In the genomic region with DNA sequence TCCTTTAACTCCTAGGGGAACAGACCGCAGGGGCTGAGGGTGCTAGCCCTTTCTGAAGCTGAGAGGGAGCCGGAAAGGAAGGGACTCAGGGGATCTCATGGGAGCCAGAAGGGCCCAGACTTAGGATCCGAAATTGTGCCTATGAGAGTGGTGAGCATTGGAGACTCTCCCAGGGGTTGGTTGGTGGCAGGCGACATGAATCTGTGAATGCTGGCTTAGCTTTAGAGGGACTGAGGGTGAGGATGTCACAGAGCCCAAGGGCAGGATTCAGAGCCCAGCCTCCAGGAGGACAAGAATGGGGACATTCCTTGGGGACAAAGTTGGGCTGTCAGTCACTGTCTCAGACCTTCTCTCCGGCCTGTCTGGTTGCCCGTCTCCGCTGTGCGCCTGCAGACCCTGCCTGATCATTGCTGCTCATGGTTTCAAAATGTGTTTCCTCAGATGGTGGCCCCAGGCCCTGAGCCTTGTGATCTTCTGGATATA, we compare ENCODE assay signal across 16 cellular contexts. TPM values are rescaled to one million over a fixed set of nuclear protein-coding genes. Genes with fewer than 3 reads are reported as not detected.
A peak's percentile ranks its signal among the peaks of the same experiment; 100 is the strongest.
DNase-seq lines count a peak whose midpoint lies in the region; ATAC-seq and TF ChIP-seq lines count a peak whose summit lies in the region.
"Had no signal": no experiment of that assay in that cellular context is flagged by ENCODE, and none has a peak within 500 bp of the region (broad histone marks: within the 10 kb centered on the region; RNA-seq: fewer than 3 reads in every experiment).

No MANE protein-coding gene starts in this region.

- TF ChIP-seq POLR2A in Peyer's patch (IDR thresholded peaks at IDR 0.05) (no peak), testis (IDR thresholded peaks at IDR 0.05) (no peak)

- no peak overlapping the region for H3K4me2 ChIP-seq in neuronal stem cell (ENCODE audit: insufficient read depth, low read length, poor library complexity, severe bottlenecking)

- intact Hi-C loops in testis (cut with DNase I; ENCODE audit: low total_unique reads), result no loop called here

- no peak overlapping the region for H2AFZ ChIP-seq in neuronal stem cell (ENCODE audit: low read length)

- no peak for ATAC-seq in GM19397 (IDR thresholded peaks at IDR 0.05; ENCODE audit: unreplicated experiment)
- no peak for ATAC-seq in activated T-helper 17 cell treated with anti-CD3 and anti-CD28 coated beads, Interleukin-2, amount 50 U/mL, for 72 hours (replicated peaks)
- ATAC-seq: activated CD8-positive, alpha-beta memory T cell treated with anti-CD3 and anti-CD28 coated beads, Interleukin-2, amount 10 ng/mL, durations not matched to agents 7 days and 5 days; effector memory CD8-positive, alpha-beta T cell; PC-3 had no signal

- H3K9me3 Mint-ChIP-seq in activated T-helper 17 cell treated with anti-CD3 and anti-CD28 coated beads, Interleukin-2, amount 50 U/mL, for 72 hours, result no peaks in the 10 kb centered on the region
- H3K9me3 Mint-ChIP-seq: brain; effector memory CD8-positive, alpha-beta T cell had no signal

- H3K4me3 ChIP-seq in Peyer's patch, result no peak overlapping the region
- no peak overlapping the region for H3K4me3 ChIP-seq in coronary artery
- H3K4me3 ChIP-seq in neuronal stem cell (ENCODE audit: low read length in 2 of 2), result no peak overlapping the region
- H3K4me3 ChIP-seq in testis, result no peak overlapping the region

- H2BK12ac ChIP-seq in neuronal stem cell (ENCODE audit: low read length), result no peak overlapping the region

- H4K91ac ChIP-seq in neuronal stem cell (ENCODE audit: low read depth, low read length, poor library complexity), result no peak overlapping the region

- H3K18ac ChIP-seq in neuronal stem cell (ENCODE audit: low read length), result peak overlapping the region; percentile 32

- H3K4me3 Mint-ChIP-seq in activated T-helper 17 cell treated with anti-CD3 and anti-CD28 coated beads, Interleukin-2, amount 50 U/mL, for 72 hours, result no peak overlapping the region
- H3K4me3 Mint-ChIP-seq: activated CD8-positive, alpha-beta memory T cell treated with anti-CD3 and anti-CD28 coated beads, Interleukin-2, amount 10 ng/mL, durations not matched to agents 7 days and 5 days; brain; effector memory CD8-positive, alpha-beta T cell had no signal

- H3K4ac ChIP-seq in neuronal stem cell (ENCODE audit: low read length), result no peak overlapping the region

- no peaks in the 10 kb centered on the region for H3K27me3 ChIP-seq in Peyer's patch
- peaks cover 0 to 40% (median 2%) of the 10 kb centered on the region in 3 experiments for H3K27me3 ChIP-seq in neuronal stem cell (ENCODE audit: control insufficient read depth in 3 of 3, insufficient read depth in 3 of 3, low read depth in 1 of 3, low read length in 3 of 3)
- H3K27me3 ChIP-seq in testis, result no peaks in the 10 kb centered on the region

- H3K23ac ChIP-seq in neuronal stem cell (ENCODE audit: low read depth, low read length, poor library complexity), result no peak overlapping the region

- H3K36me3 ChIP-seq in Peyer's patch (no peaks in the 10 kb centered on the region), neuronal stem cell (replicated peaks in 1 of 2; ENCODE audit: control insufficient read depth in 2 of 2, insufficient read depth in 2 of 2, low read length in 2 of 2) (no peaks in the 10 kb centered on the region), testis (ENCODE audit: low read depth, missing control alignments) (no peaks in the 10 kb centered on the region)

- no peak overlapping the region for H3K27ac Mint-ChIP-seq in activated T-helper 17 cell treated with anti-CD3 and anti-CD28 coated beads, Interleukin-2, amount 50 U/mL, for 72 hours
- H3K27ac Mint-ChIP-seq: activated CD8-positive, alpha-beta memory T cell treated with anti-CD3 and anti-CD28 coated beads, Interleukin-2, amount 10 ng/mL, durations not matched to agents 7 days and 5 days; brain; effector memory CD8-positive, alpha-beta T cell had no signal

- H3K14ac ChIP-seq in neuronal stem cell (ENCODE audit: low read length), result no peak overlapping the region

- H3K27ac ChIP-seq in Peyer's patch, result peak overlapping the region; percentile 51 to 71 (median 62)
- peak overlapping the region; percentile 56 to 84 for H3K27ac ChIP-seq in coronary artery
- no peak overlapping the region for H3K27ac ChIP-seq in neuronal stem cell (replicated peaks; ENCODE audit: low read length)
- peak overlapping the region; percentile 79 to 87 for H3K27ac ChIP-seq in testis

- H2BK15ac ChIP-seq in neuronal stem cell (ENCODE audit: low read length), result no peak overlapping the region

- peaks cover 4% of the 10 kb centered on the region for H3K27me3 Mint-ChIP-seq in activated T-helper 17 cell treated with anti-CD3 and anti-CD28 coated beads, Interleukin-2, amount 50 U/mL, for 72 hours

- no peak overlapping the region for H2AK5ac ChIP-seq in neuronal stem cell (ENCODE audit: low read depth, low read length)

- peaks cover 9% of the 10 kb centered on the region for H3K4me1 Mint-ChIP-seq in activated T-helper 17 cell treated with anti-CD3 and anti-CD28 coated beads, Interleukin-2, amount 50 U/mL, for 72 hours

- no peaks in the 10 kb centered on the region for H3K79me1 ChIP-seq in neuronal stem cell (ENCODE audit: low read depth, low read length)

- WGBS in neuronal stem cell (ENCODE audit: extremely low coverage in 2 of 2, insufficient read length in 2 of 2, insufficient replicate concordance in 1 of 2), 2 donors, result no CpG with 5 or more reads among the region's 8 CpGs
- 74 to 77% methylated on average over 8 of the region's 8 CpGs for WGBS in testis, 2 donors

- peaks cover 0 to 8% (median 0%) of the 10 kb centered on the region in 4 donors for H3K4me1 ChIP-seq in Peyer's patch
- peaks cover 0 to 5% of the 10 kb centered on the region in 2 donors for H3K4me1 ChIP-seq in neuronal stem cell (ENCODE audit: control insufficient read depth in 2 of 2, insufficient read depth in 1 of 2, low read depth in 1 of 2, low read length in 2 of 2)
- peaks cover 50% of the 10 kb centered on the region for H3K4me1 ChIP-seq in testis

- H2BK120ac ChIP-seq in neuronal stem cell (ENCODE audit: low read depth, low read length), result no peak overlapping the region

- H2BK5ac ChIP-seq in neuronal stem cell (ENCODE audit: low read length), result no peak overlapping the region

- no peak for DNase-seq in Peyer's patch
- DNase-seq in coronary artery (ENCODE audit: low spot score), result no peak
- no peak for DNase-seq in neuronal stem cell (ENCODE audit: low spot score)
- DNase-seq in testis, result no peak
- no peak for DNase-seq in NCI-H1092 treated with DMSO at 0.1 percent for 48 hours (lab: John Stamatoyannopoulos, UW)
- DNase-seq: activated CD8-positive, alpha-beta memory T cell treated with anti-CD3 and anti-CD28 coated beads, Interleukin-2, amount 10 ng/mL, durations not matched to agents 7 days and 5 days; activated gamma-delta T cell treated with Interleukin-2 at 50 U/mL for 16 hours; DND-41; effector memory CD8-positive, alpha-beta T cell; foreskin fibroblast; KG1; PC-3; SW 1271 had no signal

- no peaks in the 10 kb centered on the region for H3K36me3 Mint-ChIP-seq in activated T-helper 17 cell treated with anti-CD3 and anti-CD28 coated beads, Interleukin-2, amount 50 U/mL, for 72 hours (ENCODE audit: low read depth)
- H3K36me3 Mint-ChIP-seq: activated CD8-positive, alpha-beta memory T cell treated with anti-CD3 and anti-CD28 coated beads, Interleukin-2, amount 10 ng/mL, durations not matched to agents 7 days and 5 days; brain had no signal

- TF ChIP-seq CTCF in Peyer's patch (IDR thresholded peaks at IDR 0.05) (no peak), coronary artery (IDR thresholded peaks at IDR 0.05) (no peak), testis (IDR thresholded peaks at IDR 0.05) (no peak)

- H3K9me3 ChIP-seq in Peyer's patch (no peaks in the 10 kb centered on the region), neuronal stem cell (replicated peaks in 1 of 2; ENCODE audit: control insufficient read depth in 2 of 2, insufficient read depth in 1 of 2, low read depth in 1 of 2, low read length in 2 of 2) (no peaks in the 10 kb centered on the region), testis (no peaks in the 10 kb centered on the region)

- H4K8ac ChIP-seq in neuronal stem cell (ENCODE audit: low read depth, low read length), result no peak overlapping the region

- H3K9ac ChIP-seq in neuronal stem cell (ENCODE audit: low read depth, low read length, poor library complexity), result no peak overlapping the region

RNA-seq across cellular contexts. Expression of gene GNLY, which starts 17.5 kb away (rescaled TPM):
- total RNA-seq in Peyer's patch (10 to 100 TPM in 2 of 4 donors, 1 to 10 TPM in 1, not detected in 1; 1.7 to 15.3 (median 10.5) TPM), testis (1 to 10 TPM in 1 of 2 donors, under 1 TPM in 1; 0.43 to 2.6 TPM)
- polyA plus RNA-seq in neuronal stem cell (2013, experiment 1 of 2), result 0.24 TPM
- 0.06 TPM for polyA plus RNA-seq in neuronal stem cell (2013, experiment 2 of 2)
- polyA plus RNA-seq in testis (ENCODE audit: insufficient read depth, low read depth, low replicate concordance), result 2.2 TPM
- total RNA-seq in activated T-helper 17 cell treated with anti-CD3 and anti-CD28 coated beads, Interleukin-2, amount 50 U/mL, for 72 hours, result 10 to 100 TPM; 10.6 to 32.4 TPM
- total RNA-seq: PC-3 had no signal

RNA-seq across cellular contexts. Expression of gene ATOH8, which starts 42.2 kb away (rescaled TPM):
- total RNA-seq in Peyer's patch (10 to 100 TPM in 2 of 4 donors, 1 to 10 TPM in 2; 5.3 to 35.5 (median 13.9) TPM), testis (10 to 100 TPM; 14.2 to 16.8 TPM)
- polyA plus RNA-seq in neuronal stem cell (2013, experiment 1 of 2), result 1.8 TPM
- 1.6 TPM for polyA plus RNA-seq in neuronal stem cell (2013, experiment 2 of 2)
- 13.5 TPM for polyA plus RNA-seq in testis (ENCODE audit: insufficient read depth, low read depth, low replicate concordance)
- total RNA-seq in activated T-helper 17 cell treated with anti-CD3 and anti-CD28 coated beads, Interleukin-2, amount 50 U/mL, for 72 hours, result not detected

RNA-seq across cellular contexts. Expression of gene SFTPB, which starts 43.6 kb away (rescaled TPM):
- total RNA-seq in Peyer's patch (1 to 10 TPM in 1 of 4 donors, not detected in 3; 1.7 TPM), testis (under 1 TPM in 1 of 2 donors, not detected in 1; 0.25 TPM)
- not detected for polyA plus RNA-seq in neuronal stem cell (2013, experiment 1 of 2)
- not detected for polyA plus RNA-seq in neuronal stem cell (2013, experiment 2 of 2)
- polyA plus RNA-seq in testis (ENCODE audit: insufficient read depth, low read depth, low replicate concordance), result 0.36 TPM
- total RNA-seq in activated T-helper 17 cell treated with anti-CD3 and anti-CD28 coated beads, Interleukin-2, amount 50 U/mL, for 72 hours, result not detected
- total RNA-seq: activated CD8-positive, alpha-beta memory T cell treated with anti-CD3 and anti-CD28 coated beads, Interleukin-2, amount 10 ng/mL, durations not matched to agents 7 days and 5 days; PC-3 had no signal

Comparison
In these comparisons a context has a peak if more than half of its experiments do, and no peak if none do; other contexts are left out.
1. RNA of gene ATOH8, which starts 42.2 kb away (total RNA-seq): 5.3 to 35.5 TPM in Peyer's patch and 14.2 to 16.8 TPM in testis; not detected in activated T-helper 17 cell treated with anti-CD3 and anti-CD28 coated beads, Interleukin-2, amount 50 U/mL, for 72 hours; every median in the first group is over 4 times any median in the second.